In the genomic region with DNA sequence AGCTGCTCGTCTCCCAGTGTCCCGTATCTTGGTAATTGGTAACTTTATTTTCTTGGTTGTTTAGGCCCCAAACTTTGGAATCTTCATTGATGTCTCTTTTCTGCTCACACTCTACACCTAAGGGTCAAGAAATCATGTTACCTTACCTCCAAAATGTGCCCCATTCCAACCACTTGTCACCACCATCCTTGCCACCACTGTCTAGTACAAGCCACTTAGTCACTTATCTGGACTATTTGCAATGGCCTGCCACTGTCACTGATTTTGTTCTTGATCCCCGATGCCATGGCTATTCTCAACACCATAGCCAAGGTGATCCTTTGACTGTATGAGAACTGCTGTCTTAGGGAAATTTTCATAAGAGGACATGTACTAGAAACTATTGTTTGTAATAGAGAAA, we compare ENCODE assay signal across 7 cellular contexts. TPM values are rescaled to one million over a fixed set of nuclear protein-coding genes. Genes with fewer than 3 reads are reported as not detected.
"Had no signal": no experiment of that assay in that cellular context is flagged by ENCODE, and none has a peak within 500 bp of the region (broad histone marks: within the 10 kb centered on the region; RNA-seq: fewer than 3 reads in every experiment).

No MANE protein-coding gene starts in this region.

- DNase-seq: H9, HCEC 1CT, IMR-90 had no signal

- ATAC-seq: GM23338, K562 had no signal

RNA-seq across cellular contexts. Expression of a gene that starts 46.0 kb away (rescaled TPM):
- total RNA-seq: H1, H9, HT-29, IMR-90, K562 had no signal
